Comparison of ENCODE assay signal across 17 cellular contexts in genomic region chr2:44635725-44636124, GRCh38.
"Had no signal": no experiment of that assay in that cellular context is flagged by ENCODE, and none has a peak within 500 bp of the region (broad histone marks: within the 10 kb centered on the region; RNA-seq: fewer than 3 reads in every experiment).

No MANE protein-coding gene starts in this region.

- H3K9me3 ChIP-seq: SK-N-SH had no signal

- H3K27me3 ChIP-seq: MG63 had no signal

- H3K27ac ChIP-seq: RWPE1 had no signal

- DNase-seq: Karpas-422, KG1, MG63, NCI-H1092, NCI-H1105 treated with DMSO at 0.1 percent for 48 hours, NCI-H1417 treated with DMSO at 0.1 percent for 48 hours, NCI-H1694 treated with DMSO at 0.1 percent for 48 hours, NCI-H1930, NCI-H2107, NCI-H2227 treated with DMSO at 0.1 percent for 48 hours, NCI-H524 treated with DMSO at 0.1 percent for 48 hours, NCI-H774, SHP77, SK-N-SH, SW 1271 had no signal

- H3K4me2 ChIP-seq: SK-N-SH had no signal

- H3K4me3 ChIP-seq: MG63 had no signal

- H3K9ac ChIP-seq: SK-N-SH had no signal

- ATAC-seq: Panc1 had no signal

- H3K36me3 ChIP-seq: MG63 had no signal
